ENCODE assay signal across 1 cellular context in genomic region chr16:84600343-84601229, GRCh38.
TF ChIP-seq lines count a peak whose summit lies in the region.

No MANE protein-coding gene starts in this region.

TF ChIP-seq in SK-N-SH, 30 proteins besides CTCF, POLR2A, EP300 and RAD21 (continued from another document):
- no peak for TF ChIP-seq USF2 (IDR thresholded peaks at IDR 0.05; ENCODE audit: borderline replicate concordance, low read depth, low read length)
